Comparison of ENCODE assay signal across 2 cellular contexts in genomic region chr1:9059944-9060744, GRCh38.
A peak's percentile ranks its signal among the peaks of the same experiment; 100 is the strongest.
TF ChIP-seq lines count a peak whose summit lies in the region.

No MANE protein-coding gene starts in this region.

TF ChIP-seq in HEK293, 187 proteins besides CTCF, POLR2A, EP300 and RAD21 (continued from another document and continues in another):
- TF ChIP-seq PATZ1 (tag by site-specific recombination; IDR thresholded peaks at IDR 0.05), result no peak
- TF ChIP-seq GLIS2 (tag by site-specific recombination; IDR thresholded peaks at IDR 0.05), result 0 out of 2 replicates have a peak, but pooled peaks have one; percentile 34
- no peak for TF ChIP-seq ZNF202 (tag by site-specific recombination; IDR thresholded peaks at IDR 0.05; ENCODE audit: borderline replicate concordance)
- TF ChIP-seq ZFHX2 (tag by site-specific recombination; conservative IDR thresholded peaks at IDR 0.05), result peak; percentile 94
- no peak for TF ChIP-seq ZNF404 (tag by site-specific recombination; IDR thresholded peaks at IDR 0.05)
- peak; percentile 64; the same call in 1 of the 2 replicates for TF ChIP-seq ZNF391 (tag by site-specific recombination; IDR thresholded peaks at IDR 0.05; ENCODE audit: borderline replicate concordance, low read depth)
- TF ChIP-seq ZBTB7A (tag by site-specific recombination; IDR thresholded peaks at IDR 0.05; ENCODE audit: low read depth), result no peak
- no peak for TF ChIP-seq ZBTB49 (tag by site-specific recombination; IDR thresholded peaks at IDR 0.05; ENCODE audit: low read depth)
- no peak for TF ChIP-seq ZNF768 (tag by site-specific recombination; IDR thresholded peaks at IDR 0.05)
- TF ChIP-seq ZNF670 (tag by site-specific recombination; IDR thresholded peaks at IDR 0.05; ENCODE audit: low read depth), result no peak
- 0 out of 2 replicates have a peak, but pooled peaks have one; percentile 17 for TF ChIP-seq ZNF707 (tag by site-specific recombination; IDR thresholded peaks at IDR 0.05)
- TF ChIP-seq ZNF239 (tag by site-specific recombination; IDR thresholded peaks at IDR 0.05), result peak; percentile 55; the same call in 1 of the 2 replicates
- TF ChIP-seq ZNF433 (tag by site-specific recombination; IDR thresholded peaks at IDR 0.05; ENCODE audit: low read depth), result no peak
- no peak for TF ChIP-seq IKZF3 (tag by site-specific recombination; IDR thresholded peaks at IDR 0.05)
- TF ChIP-seq ZNF18 (tag by site-specific recombination; IDR thresholded peaks at IDR 0.05), result peak; percentile 87
- TF ChIP-seq ZNF19 (tag by site-specific recombination; IDR thresholded peaks at IDR 0.05; ENCODE audit: low read depth), result no peak
- TF ChIP-seq ZNF112 (tag by site-specific recombination; IDR thresholded peaks at IDR 0.05), result no peak
- 0 out of 2 replicates have a peak, but pooled peaks have one; percentile 16 for TF ChIP-seq ZSCAN23 (tag by site-specific recombination; IDR thresholded peaks at IDR 0.05)
- TF ChIP-seq BCL6B (tag by site-specific recombination; IDR thresholded peaks at IDR 0.05), result no peak

TF ChIP-seq in K562, 482 proteins besides CTCF, POLR2A, EP300 and RAD21:
- peak; percentile 74; the same call in 1 of the 2 replicates for TF ChIP-seq ZNF740 (CRISPR knock-in tag; IDR thresholded peaks at IDR 0.05)
- no peak for TF ChIP-seq ZNF740 (tag; IDR thresholded peaks at IDR 0.05)
- TF ChIP-seq HBP1 (CRISPR knock-in tag; IDR thresholded peaks at IDR 0.05), result peak; percentile 87
- TF ChIP-seq ARID1B (IDR thresholded peaks at IDR 0.05), result 0 out of 2 replicates have a peak, but pooled peaks have one; percentile 7
- TF ChIP-seq THRB (CRISPR knock-in tag; conservative IDR thresholded peaks at IDR 0.05), result peak; percentile 84
- TF ChIP-seq ZNF280A (IDR thresholded peaks at IDR 0.05; ENCODE audit: low read depth, partially characterized antibody), result peak; percentile 25
- TF ChIP-seq TSC22D4 (tag; IDR thresholded peaks at IDR 0.05), result peak; percentile 84; the same call in 1 of the 2 replicates
- TF ChIP-seq GATAD2B (IDR thresholded peaks at IDR 0.05; ENCODE audit: borderline replicate concordance), result no peak
- no peak for TF ChIP-seq TAF9B (IDR thresholded peaks at IDR 0.05; ENCODE audit: partially characterized antibody)
- peak in 1 of 2 experiments; percentile 41; a peak in 1 of 4 replicates for TF ChIP-seq MLLT1 (IDR thresholded peaks at IDR 0.05)
- TF ChIP-seq SMARCA5 (IDR thresholded peaks at IDR 0.05), result 0 out of 2 replicates have a peak, but pooled peaks have one; percentile 52
- TF ChIP-seq CREM (IDR thresholded peaks at IDR 0.05; ENCODE audit: low read depth), result no peak
- peak; percentile 76; the same call in 1 of the 2 replicates for TF ChIP-seq ZBTB26 (CRISPR knock-in tag; IDR thresholded peaks at IDR 0.05)
- TF ChIP-seq HLTF (IDR thresholded peaks at IDR 0.05), result 0 out of 2 replicates have a peak, but pooled peaks have one; percentile 33
- TF ChIP-seq PHF20 (IDR thresholded peaks at IDR 0.05; ENCODE audit: partially characterized antibody), result peak; percentile 60
- TF ChIP-seq IRF9 (tag; IDR thresholded peaks at IDR 0.05), result peak; percentile 19; the same call in 1 of the 2 replicates
- no peak for TF ChIP-seq FOXO4 (CRISPR knock-in tag; IDR thresholded peaks at IDR 0.05)
- 0 out of 2 replicates have a peak, but pooled peaks have one; percentile 54 for TF ChIP-seq ELF4 (CRISPR knock-in tag; IDR thresholded peaks at IDR 0.05)
- TF ChIP-seq HDAC1 (IDR thresholded peaks at IDR 0.05), result 0 out of 4 replicates have a peak, but pooled peaks of 1 of the 2 experiments have one; percentile 21
- TF ChIP-seq CBFB (CRISPR knock-in tag; IDR thresholded peaks at IDR 0.05), result peak; percentile 75; the same call in 1 of the 2 replicates
- TF ChIP-seq TFAP4 (CRISPR knock-in tag; IDR thresholded peaks at IDR 0.05; ENCODE audit: borderline replicate concordance), result no peak
- peak in 1 of 2 experiments; percentile 17; a peak in 2 of 4 replicates for TF ChIP-seq TRIM24 (IDR thresholded peaks at IDR 0.05)
- 0 out of 2 replicates have a peak, but pooled peaks have one; percentile 50 for TF ChIP-seq LARP7 (IDR thresholded peaks at IDR 0.05)
- TF ChIP-seq C11orf30 (IDR thresholded peaks at IDR 0.05; ENCODE audit: low read depth), result no peak
